Comparison of ENCODE assay signal across 24 cellular contexts in genomic region chr15:22893881-22894280, GRCh38. TPM values are rescaled to one million over a fixed set of nuclear protein-coding genes. Genes with fewer than 3 reads are reported as not detected.
DNase-seq lines count a peak whose midpoint lies in the region; ATAC-seq and TF ChIP-seq lines count a peak whose summit lies in the region.
"Had no signal": no experiment of that assay in that cellular context is flagged by ENCODE, and none has a peak within 500 bp of the region (broad histone marks: within the 10 kb centered on the region; RNA-seq: fewer than 3 reads in every experiment).

No MANE protein-coding gene starts in this region.

- H2BK120ac ChIP-seq in neuronal stem cell (ENCODE audit: low read depth, low read length) = no peak overlapping the region

- H2BK5ac ChIP-seq in neuronal stem cell (ENCODE audit: low read length) = no peak overlapping the region

- H3K36me3 ChIP-seq in endodermal cell (ENCODE audit: control insufficient read depth, insufficient read depth, low read length) = peaks cover 36% of the 10 kb centered on the region
- peaks cover 23 to 58% of the 10 kb centered on the region in 2 donors for H3K36me3 ChIP-seq in neuronal stem cell (replicated peaks in 1 of 2; ENCODE audit: control insufficient read depth in 2 of 2, insufficient read depth in 2 of 2, low read length in 2 of 2)

- no peak overlapping the region for H2AFZ ChIP-seq in neuronal stem cell (ENCODE audit: low read length)

- H3K27ac ChIP-seq in endodermal cell (ENCODE audit: low read depth, low read length) (no peak overlapping the region), neuronal stem cell (replicated peaks; ENCODE audit: low read length) (no peak overlapping the region)
- H3K27ac ChIP-seq: BLaER1 had no signal

- H3K23ac ChIP-seq in neuronal stem cell (ENCODE audit: low read depth, low read length, poor library complexity) = peak overlapping the region; percentile 12

- peaks cover 12% of the 10 kb centered on the region for H3K36me3 Mint-ChIP-seq in chondrocyte (ENCODE audit: low read depth)
- H3K36me3 Mint-ChIP-seq in endodermal cell (ENCODE audit: low read depth) = peaks cover 50% of the 10 kb centered on the region
- H3K36me3 Mint-ChIP-seq in activated naive CD4-positive, alpha-beta T cell treated with anti-CD3 and anti-CD28 coated beads, Interleukin-2, amount 10 ng/mL, durations not matched to agents 7 days and 5 days = no peaks in the 10 kb centered on the region
- peaks cover 5% of the 10 kb centered on the region for H3K36me3 Mint-ChIP-seq in effector memory CD8-positive, alpha-beta T cell (ENCODE audit: insufficient read depth)
- H3K36me3 Mint-ChIP-seq: CD4-positive, CD25-positive, alpha-beta regulatory T cell; CD8-positive, alpha-beta memory T cell had no signal

- no peak overlapping the region for H2BK15ac ChIP-seq in neuronal stem cell (ENCODE audit: low read length)

- H3K79me1 ChIP-seq in neuronal stem cell (ENCODE audit: low read depth, low read length) = no peaks in the 10 kb centered on the region

- CTCF ChIA-PET in activated naive CD4-positive, alpha-beta T cell treated with anti-CD3 and anti-CD28 coated beads, Interleukin-2, amount 10 ng/mL, durations not matched to agents 7 days and 5 days (lab: Charles Lee) = no interaction called here

- H3K4me1 Mint-ChIP-seq in chondrocyte (ENCODE audit: low read depth) (peaks cover 5% of the 10 kb centered on the region), endodermal cell (peaks cover 16% of the 10 kb centered on the region)
- H3K4me1 Mint-ChIP-seq in activated naive CD4-positive, alpha-beta T cell treated with anti-CD3 and anti-CD28 coated beads, Interleukin-2, amount 10 ng/mL, durations not matched to agents 7 days and 5 days = no peaks in the 10 kb centered on the region
- no peaks in the 10 kb centered on the region for H3K4me1 Mint-ChIP-seq in effector memory CD8-positive, alpha-beta T cell (ENCODE audit: low read depth in 2 of 2)
- H3K4me1 Mint-ChIP-seq: CD14-positive monocyte; CD4-positive, alpha-beta memory T cell; CD4-positive, CD25-positive, alpha-beta regulatory T cell; CD8-positive, alpha-beta memory T cell had no signal

- H3K18ac ChIP-seq in neuronal stem cell (ENCODE audit: low read length) = no peak overlapping the region

- H3K9me3 ChIP-seq in endodermal cell (ENCODE audit: control insufficient read depth, low read length) = no peaks in the 10 kb centered on the region
- H3K9me3 ChIP-seq in neuronal stem cell (replicated peaks in 1 of 2; ENCODE audit: control insufficient read depth in 2 of 2, insufficient read depth in 1 of 2, low read depth in 1 of 2, low read length in 2 of 2) = peaks cover 0 to 3% of the 10 kb centered on the region in 2 donors
- H3K9me3 ChIP-seq: BE2C, BLaER1 had no signal

- H3K4me3 ChIP-seq in Jurkat, Clone E6-1 (ENCODE audit: low read length) = no peak overlapping the region
- H3K4me3 ChIP-seq in endodermal cell (ENCODE audit: low read length) = peak overlapping the region; percentile 34
- no peak overlapping the region for H3K4me3 ChIP-seq in neuronal stem cell (ENCODE audit: low read length in 2 of 2)
- H3K4me3 ChIP-seq: BLaER1, GM12878 had no signal

- no peaks in the 10 kb centered on the region for H3K27me3 Mint-ChIP-seq in chondrocyte (ENCODE audit: low read depth)
- no peaks in the 10 kb centered on the region for H3K27me3 Mint-ChIP-seq in endodermal cell (ENCODE audit: insufficient read depth)
- H3K27me3 Mint-ChIP-seq in activated naive CD4-positive, alpha-beta T cell treated with anti-CD3 and anti-CD28 coated beads, Interleukin-2, amount 10 ng/mL, durations not matched to agents 7 days and 5 days = no peaks in the 10 kb centered on the region
- no peaks in the 10 kb centered on the region for H3K27me3 Mint-ChIP-seq in effector memory CD8-positive, alpha-beta T cell
- H3K27me3 Mint-ChIP-seq: CD4-positive, alpha-beta memory T cell; CD4-positive, CD25-positive, alpha-beta regulatory T cell had no signal

- no peak overlapping the region for H3K4ac ChIP-seq in neuronal stem cell (ENCODE audit: low read length)

- no peaks in the 10 kb centered on the region for H3K27me3 ChIP-seq in endodermal cell (ENCODE audit: control insufficient read depth, insufficient read depth, low read length, poor library complexity, severe bottlenecking)
- no peaks in the 10 kb centered on the region for H3K27me3 ChIP-seq in neuronal stem cell (ENCODE audit: control insufficient read depth in 3 of 3, insufficient read depth in 3 of 3, low read depth in 1 of 3, low read length in 3 of 3)
- H3K27me3 ChIP-seq: BE2C, BLaER1 had no signal

- H3K4me1 ChIP-seq in endodermal cell (ENCODE audit: control insufficient read depth, insufficient read depth, low read length) (peaks cover 14% of the 10 kb centered on the region), neuronal stem cell (ENCODE audit: control insufficient read depth in 2 of 2, insufficient read depth in 1 of 2, low read depth in 1 of 2, low read length in 2 of 2) (no peaks in the 10 kb centered on the region)
- H3K4me1 ChIP-seq: BE2C had no signal

- H3K9ac ChIP-seq in endodermal cell (ENCODE audit: extremely low read depth, low read length, poor library complexity, severe bottlenecking) = no peak overlapping the region
- H3K9ac ChIP-seq in neuronal stem cell (ENCODE audit: low read depth, low read length, poor library complexity) = peak overlapping the region; percentile 17
- H3K9ac ChIP-seq: BLaER1 had no signal

- 97 to 98% methylated on average over 7 to 12 of the region's 13 CpGs for WGBS in endodermal cell (ENCODE audit: insufficient coverage in 1 of 2, insufficient read length in 1 of 2), 2 experiments
- no CpG with 5 or more reads among the region's 13 CpGs for WGBS in neuronal stem cell (ENCODE audit: extremely low coverage in 2 of 2, insufficient read length in 2 of 2, insufficient replicate concordance in 1 of 2), 2 donors

- no peak overlapping the region for H3K14ac ChIP-seq in neuronal stem cell (ENCODE audit: low read length)

- H3K4me3 Mint-ChIP-seq in chondrocyte (ENCODE audit: unreplicated experiment) (no peak overlapping the region), endodermal cell (no peak overlapping the region)
- H3K4me3 Mint-ChIP-seq in activated naive CD4-positive, alpha-beta T cell treated with anti-CD3 and anti-CD28 coated beads, Interleukin-2, amount 10 ng/mL, durations not matched to agents 7 days and 5 days = no peak overlapping the region
- no peak overlapping the region for H3K4me3 Mint-ChIP-seq in effector memory CD8-positive, alpha-beta T cell
- H3K4me3 Mint-ChIP-seq: CD14-positive monocyte; CD4-positive, alpha-beta memory T cell; CD4-positive, CD25-positive, alpha-beta regulatory T cell; CD8-positive, alpha-beta memory T cell had no signal

- H3K27ac Mint-ChIP-seq in chondrocyte (ENCODE audit: unreplicated experiment) = no peak overlapping the region
- H3K27ac Mint-ChIP-seq in endodermal cell = no peak overlapping the region
- no peak overlapping the region for H3K27ac Mint-ChIP-seq in activated naive CD4-positive, alpha-beta T cell treated with anti-CD3 and anti-CD28 coated beads, Interleukin-2, amount 10 ng/mL, durations not matched to agents 7 days and 5 days
- no peak overlapping the region for H3K27ac Mint-ChIP-seq in effector memory CD8-positive, alpha-beta T cell
- H3K27ac Mint-ChIP-seq: CD4-positive, alpha-beta memory T cell; CD4-positive, CD25-positive, alpha-beta regulatory T cell had no signal

- no peak overlapping the region for H4K8ac ChIP-seq in neuronal stem cell (ENCODE audit: low read depth, low read length)

- no peak overlapping the region for H4K91ac ChIP-seq in neuronal stem cell (ENCODE audit: low read depth, low read length, poor library complexity)

- DNase-seq in Jurkat, Clone E6-1 (ENCODE audit: low read depth, low spot score) = peak; percentile 26
- DNase-seq in chondrocyte (ENCODE audit: low spot score) = peak; percentile 62
- peak; percentile 43 for DNase-seq in endodermal cell
- no peak for DNase-seq in neuronal stem cell (ENCODE audit: low spot score)
- DNase-seq in activated naive CD4-positive, alpha-beta T cell treated with anti-CD3 and anti-CD28 coated beads, Interleukin-2, amount 10 ng/mL, durations not matched to agents 7 days and 5 days = no peak
- DNase-seq in effector memory CD8-positive, alpha-beta T cell = no peak
- no peak for DNase-seq in GM10266 (ENCODE audit: extremely low spot score)
- DNase-seq: 8988T; ACHN; BE2C; C1 segment of cervical spinal cord; CD4-positive, alpha-beta memory T cell; CD4-positive, CD25-positive, alpha-beta regulatory T cell; CD8-positive, alpha-beta memory T cell; COR-L47; DMS 273 treated with DMSO at 0.1 percent for 48 hours; DMS153; DMS53; DMS79; GF-D8 had no signal

- no peak overlapping the region for H3K4me2 ChIP-seq in neuronal stem cell (ENCODE audit: insufficient read depth, low read length, poor library complexity, severe bottlenecking)
- H3K4me2 ChIP-seq: BLaER1 had no signal

- ATAC-seq in effector memory CD8-positive, alpha-beta T cell (replicated peaks) = no peak
- no peak for ATAC-seq in HG03378 (IDR thresholded peaks at IDR 0.05; ENCODE audit: unreplicated experiment)
- ATAC-seq: GM12878 had no signal

- H2BK12ac ChIP-seq in neuronal stem cell (ENCODE audit: low read length) = no peak overlapping the region

- no peak for TF ChIP-seq CTCF in chondrocyte (IDR thresholded peaks at IDR 0.05)
- TF ChIP-seq CTCF in endodermal cell (conservative IDR thresholded peaks at IDR 0.05) = no peak
- no peak for TF ChIP-seq CTCF in GM10266 (IDR thresholded peaks at IDR 0.05; ENCODE audit: control insufficient read depth, insufficient read depth, low read depth, missing control alignments)

- H3K9me3 Mint-ChIP-seq in chondrocyte (ENCODE audit: low read depth) (no peaks in the 10 kb centered on the region), endodermal cell (no peaks in the 10 kb centered on the region)
- H3K9me3 Mint-ChIP-seq in activated naive CD4-positive, alpha-beta T cell treated with anti-CD3 and anti-CD28 coated beads, Interleukin-2, amount 10 ng/mL, durations not matched to agents 7 days and 5 days = no peaks in the 10 kb centered on the region
- no peaks in the 10 kb centered on the region for H3K9me3 Mint-ChIP-seq in effector memory CD8-positive, alpha-beta T cell
- H3K9me3 Mint-ChIP-seq: CD14-positive monocyte; CD4-positive, alpha-beta memory T cell; CD4-positive, CD25-positive, alpha-beta regulatory T cell; CD8-positive, alpha-beta memory T cell had no signal

- no peak overlapping the region for H2AK5ac ChIP-seq in neuronal stem cell (ENCODE audit: low read depth, low read length)

RNA-seq across cellular contexts. Expression of gene NIPA2, which starts 55.4 kb away (rescaled TPM):
- 56.7 TPM for polyA plus RNA-seq in Jurkat, Clone E6-1 (2012; ENCODE audit: insufficient read depth, insufficient read length)
- total RNA-seq in chondrocyte (59.3 to 60.9 TPM (median 60.4 TPM) in 3 replicates), endodermal cell (10 to 100 TPM; 57.0 to 58.3 TPM)
- 48.5 TPM for polyA plus RNA-seq in endodermal cell (2013, experiment 1 of 2)
- 43.7 TPM for polyA plus RNA-seq in endodermal cell (2013, experiment 2 of 2)
- polyA plus RNA-seq in neuronal stem cell (2013, experiment 1 of 2) = 33.3 TPM
- 33.3 TPM for polyA plus RNA-seq in neuronal stem cell (2013, experiment 2 of 2)

Comparison
In these comparisons a context has a peak if more than half of its experiments do, and no peak if none do; other contexts are left out.
1. DNase-seq: peak in Jurkat, Clone E6-1 (single experiment), chondrocyte (single experiment) and endodermal cell (single experiment); none in neuronal stem cell (single experiment), activated naive CD4-positive, alpha-beta T cell treated with anti-CD3 and anti-CD28 coated beads, Interleukin-2, amount 10 ng/mL, durations not matched to agents 7 days and 5 days (single experiment), effector memory CD8-positive, alpha-beta T cell (0 of 3) and GM10266 (single experiment).